ENCODE assay signal across 25 cellular contexts in genomic region chr16:82160226-82160625, GRCh38.
"Had no signal": no experiment of that assay in that cellular context is flagged by ENCODE, and none has a peak within 500 bp of the region (broad histone marks: within the 10 kb centered on the region; RNA-seq: fewer than 3 reads in every experiment).

No MANE protein-coding gene starts in this region.

- ATAC-seq: K562 had no signal

- H3K9me3 ChIP-seq: SJSA1, SK-N-SH had no signal

- H3K4me1 ChIP-seq: SJSA1 had no signal

- H3K27me3 Mint-ChIP-seq: IgD-negative memory B cell had no signal

- H3K4me2 ChIP-seq: KMS-11, SK-N-SH had no signal

- H3K27ac ChIP-seq: HL-60, KMS-11, SJSA1 had no signal

- H3K27me3 ChIP-seq: SJSA1 had no signal

- H3K4me3 ChIP-seq: K562, SJSA1 had no signal

- H3K9ac ChIP-seq: KMS-11, SK-N-SH had no signal

- DNase-seq: Kasumi-1, MM.1S, NCI-H1092 treated with DMSO at 0.1 percent for 48 hours, NCI-H1436, NCI-H187, NCI-H2029, NCI-H2081 treated with DMSO at 0.1 percent for 48 hours, NCI-H2171, NCI-H226, NCI-H446, NCI-H510A, NCI-H524 treated with DMSO at 0.1 percent for 48 hours, NCI-H69, NCI-H774, Right ventricle myocardium superior, RPMI8226, SIG-M5, SK-N-SH had no signal

- FAIRE-seq: HTR-8/SVneo, K562, RCC 7860 had no signal

- H3K27ac Mint-ChIP-seq: IgD-negative memory B cell had no signal
